Comparison of ENCODE assay signal across 37 cellular contexts in the genomic region with DNA sequence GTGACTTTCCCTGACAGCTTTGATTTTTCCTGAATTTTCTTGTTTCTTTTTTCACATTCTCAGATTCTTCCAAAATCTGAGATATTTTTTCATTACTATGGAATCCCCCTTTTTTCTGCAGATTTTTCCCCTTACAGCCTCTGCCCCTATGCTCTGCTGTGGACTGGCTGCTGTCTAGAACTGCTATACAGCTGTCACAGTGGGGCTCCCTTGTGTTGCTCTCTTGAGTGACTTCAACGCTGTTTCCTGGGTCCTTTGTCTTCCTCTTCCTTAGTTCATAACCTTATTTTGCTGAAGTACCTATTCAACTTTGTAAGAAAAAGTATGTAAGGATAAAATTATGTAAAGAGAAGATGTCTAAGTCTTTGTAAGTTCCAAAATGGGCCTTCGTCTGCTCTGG.
"Had no signal": no experiment of that assay in that cellular context is flagged by ENCODE, and none has a peak within 500 bp of the region (broad histone marks: within the 10 kb centered on the region; RNA-seq: fewer than 3 reads in every experiment).

No MANE protein-coding gene starts in this region.

- H3K9me3 Mint-ChIP-seq: activated CD4-positive, alpha-beta memory T cell treated with anti-CD3 and anti-CD28 coated beads, Interleukin-2, amount 10 ng/mL, durations not matched to agents 7 days and 5 days; activated CD4-positive, alpha-beta T cell treated with anti-CD3 and anti-CD28 coated beads, Interleukin-2, amount 10 ng/mL, durations not matched to agents 7 days and 5 days; activated naive CD4-positive, alpha-beta T cell treated with anti-CD3 and anti-CD28 coated beads, Interleukin-2, amount 10 ng/mL, durations not matched to agents 7 days and 5 days; activated naive CD4-positive, alpha-beta T cell treated with anti-CD3 and anti-CD28 coated beads, Interleukin-2, amount 50 U/mL, for 24 hours; activated naive CD8-positive, alpha-beta T cell treated with anti-CD3 and anti-CD28 coated beads, Interleukin-2, amount 10 ng/mL, durations not matched to agents 7 days and 5 days; activated naive CD8-positive, alpha-beta T cell treated with anti-CD3 and anti-CD28 coated beads, Interleukin-2, amount 50 U/mL, for 24 hours; activated T-cell treated with anti-CD3 and anti-CD28 coated beads, Interleukin-2, amount 50 U/mL, for 24 hours; activated T-helper 2 cell treated with anti-CD3 and anti-CD28 coated beads, Interferon-gamma antibody, Interleukin-2, Interleukin-4, amounts not matched to agents 10 μg/mL and 5 μg/mL and 100 μg/mL, durations not matched to agents 14 hours and 24 hours and 36 hours; central memory CD8-positive, alpha-beta T cell; T-helper 1 cell treated with Interleukin-12 subunit alpha and Interleukin-12 subunit beta and Interleukin-4 antibody, amounts not matched to agents 30 μg/mL and 1 μg/mL, for 36 hours; T-helper 2 cell treated with Interferon-gamma antibody and Interleukin-4, amounts not matched to agents 5 μg/mL and 100 μg/mL, for 36 hours had no signal

- H3K27ac Mint-ChIP-seq: activated CD4-positive, alpha-beta memory T cell treated with anti-CD3 and anti-CD28 coated beads, Interleukin-2, amount 10 ng/mL, durations not matched to agents 7 days and 5 days; activated CD4-positive, alpha-beta T cell treated with anti-CD3 and anti-CD28 coated beads for 36 hours; activated CD4-positive, alpha-beta T cell treated with anti-CD3 and anti-CD28 coated beads, Interleukin-2, amount 10 ng/mL, durations not matched to agents 7 days and 5 days; activated CD8-positive, alpha-beta memory T cell treated with anti-CD3 and anti-CD28 coated beads, Interleukin-2, amount 10 ng/mL, durations not matched to agents 7 days and 5 days; activated CD8-positive, alpha-beta T cell treated with anti-CD3 and anti-CD28 coated beads, Interleukin-2, amount 10 ng/mL, durations not matched to agents 7 days and 5 days; activated naive CD4-positive, alpha-beta T cell treated with anti-CD3 and anti-CD28 coated beads, Interleukin-2, amount 10 ng/mL, durations not matched to agents 7 days and 5 days; activated naive CD4-positive, alpha-beta T cell treated with anti-CD3 and anti-CD28 coated beads, Interleukin-2, amount 50 U/mL, for 24 hours; activated naive CD8-positive, alpha-beta T cell; activated naive CD8-positive, alpha-beta T cell treated with anti-CD3 and anti-CD28 coated beads, Interleukin-2, amount 10 ng/mL, durations not matched to agents 7 days and 5 days; activated naive CD8-positive, alpha-beta T cell treated with anti-CD3 and anti-CD28 coated beads, Interleukin-2, amount 50 U/mL, for 24 hours; activated T-cell treated with anti-CD3 and anti-CD28 coated beads, Interleukin-2, amount 50 U/mL, for 24 hours; activated T-helper 2 cell treated with anti-CD3 and anti-CD28 coated beads, Interferon-gamma antibody, Interleukin-2, Interleukin-4, amounts not matched to agents 10 μg/mL and 5 μg/mL and 100 μg/mL, durations not matched to agents 14 hours and 24 hours and 36 hours; T-helper 1 cell treated with Interleukin-12 subunit alpha and Interleukin-12 subunit beta and Interleukin-4 antibody, amounts not matched to agents 30 μg/mL and 1 μg/mL, for 36 hours; T-helper 2 cell treated with Interferon-gamma antibody and Interleukin-4, amounts not matched to agents 5 μg/mL and 100 μg/mL, for 36 hours had no signal

- H3K4me1 ChIP-seq: body of pancreas, breast epithelium had no signal

- H3K4me1 Mint-ChIP-seq: activated CD4-positive, alpha-beta memory T cell treated with anti-CD3 and anti-CD28 coated beads, Interleukin-2, amount 10 ng/mL, durations not matched to agents 7 days and 5 days; activated CD4-positive, alpha-beta T cell treated with anti-CD3 and anti-CD28 coated beads for 36 hours; activated CD4-positive, alpha-beta T cell treated with anti-CD3 and anti-CD28 coated beads, Interleukin-2, amount 10 ng/mL, durations not matched to agents 7 days and 5 days; activated CD8-positive, alpha-beta memory T cell treated with anti-CD3 and anti-CD28 coated beads, Interleukin-2, amount 10 ng/mL, durations not matched to agents 7 days and 5 days; activated naive CD4-positive, alpha-beta T cell treated with anti-CD3 and anti-CD28 coated beads, Interleukin-2, amount 10 ng/mL, durations not matched to agents 7 days and 5 days; activated naive CD4-positive, alpha-beta T cell treated with anti-CD3 and anti-CD28 coated beads, Interleukin-2, amount 50 U/mL, for 24 hours; activated naive CD8-positive, alpha-beta T cell treated with anti-CD3 and anti-CD28 coated beads, Interleukin-2, amount 10 ng/mL, durations not matched to agents 7 days and 5 days; activated naive CD8-positive, alpha-beta T cell treated with anti-CD3 and anti-CD28 coated beads, Interleukin-2, amount 50 U/mL, for 24 hours; central memory CD8-positive, alpha-beta T cell had no signal

- FAIRE-seq: astrocyte, TTC549 had no signal

- H3K27ac ChIP-seq: body of pancreas, brain microvascular endothelial cell, breast epithelium, VCaP had no signal

- H3K4me3 Mint-ChIP-seq: activated CD4-positive, alpha-beta memory T cell treated with anti-CD3 and anti-CD28 coated beads, Interleukin-2, amount 10 ng/mL, durations not matched to agents 7 days and 5 days; activated CD4-positive, alpha-beta T cell treated with anti-CD3 and anti-CD28 coated beads for 36 hours; activated CD4-positive, alpha-beta T cell treated with anti-CD3 and anti-CD28 coated beads, Interleukin-2, amount 10 ng/mL, durations not matched to agents 7 days and 5 days; activated CD8-positive, alpha-beta memory T cell treated with anti-CD3 and anti-CD28 coated beads, Interleukin-2, amount 10 ng/mL, durations not matched to agents 7 days and 5 days; activated CD8-positive, alpha-beta T cell treated with anti-CD3 and anti-CD28 coated beads, Interleukin-2, amount 10 ng/mL, durations not matched to agents 7 days and 5 days; activated naive CD4-positive, alpha-beta T cell treated with anti-CD3 and anti-CD28 coated beads, Interleukin-2, amount 10 ng/mL, durations not matched to agents 7 days and 5 days; activated naive CD4-positive, alpha-beta T cell treated with anti-CD3 and anti-CD28 coated beads, Interleukin-2, amount 50 U/mL, for 24 hours; activated naive CD8-positive, alpha-beta T cell; activated naive CD8-positive, alpha-beta T cell treated with anti-CD3 and anti-CD28 coated beads, Interleukin-2, amount 10 ng/mL, durations not matched to agents 7 days and 5 days; activated naive CD8-positive, alpha-beta T cell treated with anti-CD3 and anti-CD28 coated beads, Interleukin-2, amount 50 U/mL, for 24 hours; activated T-cell treated with anti-CD3 and anti-CD28 coated beads, Interleukin-2, amount 50 U/mL, for 24 hours; central memory CD8-positive, alpha-beta T cell; T-helper 1 cell treated with Interleukin-12 subunit alpha and Interleukin-12 subunit beta and Interleukin-4 antibody, amounts not matched to agents 30 μg/mL and 1 μg/mL, for 36 hours; T-helper 2 cell treated with Interferon-gamma antibody and Interleukin-4, amounts not matched to agents 5 μg/mL and 100 μg/mL, for 36 hours had no signal

- H3K36me3 ChIP-seq: brain microvascular endothelial cell, breast epithelium had no signal

- H3K27me3 ChIP-seq: body of pancreas, brain microvascular endothelial cell, breast epithelium had no signal

- ATAC-seq: activated CD4-positive, alpha-beta T cell treated with anti-CD3 and anti-CD28 coated beads for 36 hours; activated CD4-positive, CD25-positive, alpha-beta regulatory T cell treated with anti-CD3 and anti-CD28 coated beads, Interleukin-2, amount 50 U/mL, for 24 hours; activated CD8-positive, alpha-beta memory T cell treated with anti-CD3 and anti-CD28 coated beads, Interleukin-2, amount 10 ng/mL, durations not matched to agents 7 days and 5 days; activated CD8-positive, alpha-beta T cell treated with anti-CD3 and anti-CD28 coated beads, Interleukin-2, amount 10 ng/mL, durations not matched to agents 7 days and 5 days; activated naive CD8-positive, alpha-beta T cell treated with anti-CD3 and anti-CD28 coated beads, Interleukin-2, amount 50 U/mL, for 24 hours; body of pancreas had no signal

- H3K36me3 Mint-ChIP-seq: activated CD8-positive, alpha-beta memory T cell treated with anti-CD3 and anti-CD28 coated beads, Interleukin-2, amount 10 ng/mL, durations not matched to agents 7 days and 5 days; activated naive CD4-positive, alpha-beta T cell treated with anti-CD3 and anti-CD28 coated beads, Interleukin-2, amount 10 ng/mL, durations not matched to agents 7 days and 5 days; activated naive CD4-positive, alpha-beta T cell treated with anti-CD3 and anti-CD28 coated beads, Interleukin-2, amount 50 U/mL, for 24 hours; activated naive CD8-positive, alpha-beta T cell; activated naive CD8-positive, alpha-beta T cell treated with anti-CD3 and anti-CD28 coated beads, Interleukin-2, amount 10 ng/mL, durations not matched to agents 7 days and 5 days had no signal

- H3K4me3 ChIP-seq: body of pancreas, breast epithelium had no signal

- DNase-seq: activated CD4-positive, alpha-beta memory T cell treated with anti-CD3 and anti-CD28 coated beads, Interleukin-2, amount 10 ng/mL, durations not matched to agents 7 days and 5 days; activated CD4-positive, alpha-beta T cell treated with anti-CD3 and anti-CD28 coated beads for 1 hour; activated CD4-positive, alpha-beta T cell treated with anti-CD3 and anti-CD28 coated beads for 36 hours; activated CD4-positive, alpha-beta T cell treated with anti-CD3 and anti-CD28 coated beads for 48 hours; activated CD4-positive, alpha-beta T cell treated with anti-CD3 and anti-CD28 coated beads, Interleukin-2, amount 10 ng/mL, durations not matched to agents 7 days and 5 days; activated CD4-positive, alpha-beta T cell treated with anti-CD3 and anti-CD28 coated beads, Interleukin-2, amount 50 U/mL, for 48 hours; activated CD4-positive, CD25-positive, alpha-beta regulatory T cell; activated CD8-positive, alpha-beta memory T cell treated with anti-CD3 and anti-CD28 coated beads for 24 hours; activated CD8-positive, alpha-beta memory T cell treated with anti-CD3 and anti-CD28 coated beads, Interleukin-2, amount 10 ng/mL, durations not matched to agents 7 days and 5 days; activated CD8-positive, alpha-beta memory T cell treated with anti-CD3 and anti-CD28 coated beads, Interleukin-2, amount 50 U/mL, for 48 hours; activated CD8-positive, alpha-beta T cell treated with anti-CD3 and anti-CD28 coated beads, Interleukin-2, amount 10 ng/mL, durations not matched to agents 7 days and 5 days; activated effector memory CD4-positive, alpha-beta T cell treated with Interleukin-2 at 50 U/mL for 16 hours; activated gamma-delta T cell; activated naive CD4-positive, alpha-beta T cell treated with anti-CD3 and anti-CD28 coated beads, Interleukin-2, amount 10 ng/mL, durations not matched to agents 7 days and 5 days; activated naive CD4-positive, alpha-beta T cell treated with Interleukin-2 at 50 U/mL for 16 hours; activated naive CD8-positive, alpha-beta T cell treated with anti-CD3 and anti-CD28 coated beads, Interleukin-2, amount 10 ng/mL, durations not matched to agents 7 days and 5 days; activated naive CD8-positive, alpha-beta T cell treated with anti-CD3 and anti-CD28 coated beads, Interleukin-2, amount 50 U/mL, for 24 hours; activated T-cell treated with anti-CD3 and anti-CD28 coated beads, Interleukin-2, amount 50 U/mL, for 24 hours; activated T-cell treated with anti-CD3 and anti-CD28 coated beads, Interleukin-2, amount 50 U/mL, for 48 hours; aorta; body of pancreas; brain microvascular endothelial cell; cerebellar nuclear complex; T-helper 1 cell; T-helper 2 cell; T-helper 9 cell had no signal

- H3K27me3 Mint-ChIP-seq: activated CD4-positive, alpha-beta memory T cell treated with anti-CD3 and anti-CD28 coated beads, Interleukin-2, amount 10 ng/mL, durations not matched to agents 7 days and 5 days had no signal

- H3K9me3 ChIP-seq: body of pancreas, breast epithelium had no signal
